Comparison of ENCODE assay signal across 10 cellular contexts in genomic region chr11:110345756-110346155, GRCh38. TPM values are rescaled to one million over a fixed set of nuclear protein-coding genes. Genes with fewer than 3 reads are reported as not detected.
A peak's percentile ranks its signal among the peaks of the same experiment; 100 is the strongest.
DNase-seq lines count a peak whose midpoint lies in the region; ATAC-seq and TF ChIP-seq lines count a peak whose summit lies in the region.
"Had no signal": no experiment of that assay in that cellular context is flagged by ENCODE, and none has a peak within 500 bp of the region (broad histone marks: within the 10 kb centered on the region; RNA-seq: fewer than 3 reads in every experiment).

No MANE protein-coding gene starts in this region.

- H3K9me3 ChIP-seq in SK-N-MC (ENCODE audit: low read depth, low read length) (no peaks in the 10 kb centered on the region), liver (ENCODE audit: control insufficient read depth in 4 of 4, low read length in 3 of 4) (no peaks in the 10 kb centered on the region), GM23248 (ENCODE audit: low read depth) (no peaks in the 10 kb centered on the region), SK-N-SH (no peaks in the 10 kb centered on the region)

- H3K4me2 ChIP-seq in GM23248 (ENCODE audit: unreplicated experiment) (no peak overlapping the region), SK-N-SH (no peak overlapping the region)

- H3K36me3 ChIP-seq in SK-N-MC (ENCODE audit: insufficient read depth, low read length) (no peaks in the 10 kb centered on the region), liver (ENCODE audit: control insufficient read depth in 4 of 4, insufficient read depth in 3 of 4, low read depth in 1 of 4, low read length in 3 of 4) (no peaks in the 10 kb centered on the region), GM23248 (ENCODE audit: low read depth) (no peaks in the 10 kb centered on the region), SK-N-SH (replicated peaks in 1 of 2; ENCODE audit: control insufficient read depth in 1 of 2, insufficient read depth in 2 of 2, low read length in 1 of 2) (no peaks in the 10 kb centered on the region)

- in situ Hi-C loops in GM23248 (cut with MboI), result no loop called here

- POLR2A ChIA-PET in SK-N-SH (lab: Yijun Ruan, JAX) (no interaction called here), RWPE1 (lab: Yijun Ruan, JAX; ENCODE audit: low non-redundant PET) (no interaction called here)

- TF ChIP-seq CTCF in liver (IDR thresholded peaks at IDR 0.05; ENCODE audit: low read depth, low read length, missing input control) (no peak), SK-N-SH (IDR thresholded peaks at IDR 0.05) (no peak), RWPE1 (conservative IDR thresholded peaks at IDR 0.05; ENCODE audit: low read depth) (no peak)

- H3K9ac ChIP-seq in SK-N-MC (ENCODE audit: insufficient read length) (peak overlapping the region; percentile 59), liver (ENCODE audit: low read depth in 1 of 2, low read length in 2 of 2) (no peak overlapping the region), GM23248 (no peak overlapping the region), SK-N-SH (no peak overlapping the region)

- H3K9me2 ChIP-seq in GM23248 (ENCODE audit: insufficient read depth) (no peaks in the 10 kb centered on the region), SK-N-SH (no peaks in the 10 kb centered on the region)

- H3K27ac ChIP-seq in SK-N-MC (peak overlapping the region; percentile 94), liver (ENCODE audit: low read depth in 1 of 2, low read length in 2 of 2) (peak overlapping the region; percentile 56 to 83), GM23248 (no peak overlapping the region), SK-N-SH (ENCODE audit: low read depth in 2 of 2, low read length in 1 of 2) (no peak overlapping the region), RWPE1 (no peak overlapping the region)

- H3K4me3 ChIP-seq in SK-N-MC (peak overlapping the region; percentile 59), liver (ENCODE audit: low read depth in 1 of 3, low read length in 3 of 3) (no peak overlapping the region), GM23248 (no peak overlapping the region), SK-N-SH (ENCODE audit: low read depth in 2 of 2, low read length in 1 of 2) (no peak overlapping the region)

- DNase-seq in SK-N-MC (ENCODE audit: low read depth, low spot score) (no peak), GM23248 (no peak), SK-N-SH (no peak), RWPE1 (ENCODE audit: low spot score) (no peak)
- DNase-seq: effector memory CD4-positive, alpha-beta T cell; GOT3; stimulated activated CD4-positive, alpha-beta T cell treated with anti-CD3 and anti-CD28 coated beads, Interleukin-2, amount 100 ng/mL, for 24 hours had no signal

- peak in 1 of 2 donors; percentile 30 for TF ChIP-seq RAD21 in liver (IDR thresholded peaks at IDR 0.05)
- no peak for TF ChIP-seq RAD21 in SK-N-SH (IDR thresholded peaks at IDR 0.05; ENCODE audit: low read length)

- no peak for TF ChIP-seq EP300 in SK-N-SH (IDR thresholded peaks at IDR 0.05; ENCODE audit: borderline replicate concordance in 1 of 2, low read depth in 1 of 2, low read length in 1 of 2)

- H3K4me1 ChIP-seq in liver (ENCODE audit: control insufficient read depth in 4 of 4, insufficient read depth in 4 of 4, low read length in 3 of 4) (peaks cover 3 to 17% (median 12%) of the 10 kb centered on the region in 4 donors), GM23248 (ENCODE audit: insufficient read depth) (no peaks in the 10 kb centered on the region), SK-N-SH (ENCODE audit: control insufficient read depth in 1 of 2, insufficient read depth in 2 of 2, low read depth in 1 of 2, low read length in 1 of 2) (peaks cover 0 to 5% of the 10 kb centered on the region in 2 experiments; a peak in 1 of 4 replicates)

- peak; percentile 37 for ATAC-seq in GM18858 (IDR thresholded peaks at IDR 0.05; ENCODE audit: unreplicated experiment)
- ATAC-seq in GM21786 (IDR thresholded peaks at IDR 0.05; ENCODE audit: unreplicated experiment), result peak; percentile 35

- H3F3A ChIP-seq in GM23248 (ENCODE audit: insufficient read depth), result no peaks in the 10 kb centered on the region; the same call in 1 of the 2 replicates
- H3F3A ChIP-seq in SK-N-SH (replicated peaks; ENCODE audit: insufficient read depth), result no peaks in the 10 kb centered on the region

- no peaks in the 10 kb centered on the region for H3K27me3 ChIP-seq in liver (ENCODE audit: control insufficient read depth in 4 of 4, insufficient read depth in 4 of 4, low read length in 3 of 4)
- no peaks in the 10 kb centered on the region for H3K27me3 ChIP-seq in GM23248 (replicated peaks; ENCODE audit: insufficient read depth)
- H3K27me3 ChIP-seq in SK-N-SH (ENCODE audit: insufficient read depth), result no peaks in the 10 kb centered on the region

- H3K79me2 ChIP-seq in GM23248 (ENCODE audit: insufficient read depth) (no peaks in the 10 kb centered on the region), SK-N-SH (ENCODE audit: insufficient read depth) (no peaks in the 10 kb centered on the region)

- H4K20me1 ChIP-seq in GM23248 (ENCODE audit: insufficient read depth), result no peaks in the 10 kb centered on the region
- H4K20me1 ChIP-seq in SK-N-SH (ENCODE audit: insufficient read depth), result no peaks in the 10 kb centered on the region

- WGBS in liver, result 13% methylated on average over 3 of the region's 3 CpGs
- WGBS in GM23248 (ENCODE audit: low coverage in 1 of 2, low lambda C conversion rate in 2 of 2, missing lambda C conversion rate in 2 of 2), 2 experiments, result 84 to 91% methylated on average over 3 of the region's 3 CpGs
- 86% methylated on average over 3 of the region's 3 CpGs for WGBS in SK-N-SH (ENCODE audit: low lambda C conversion rate)

- CTCF ChIA-PET in SK-N-SH (lab: Yijun Ruan, JAX), result interaction anchor here (0.8 kb wide), 1 partner anchor 10 kb away, joined by 3 read pairs; no protein-coding TSS in a partner anchor
- CTCF ChIA-PET in RWPE1 (lab: Yijun Ruan, JAX), result no interaction called here

- H2AFZ ChIP-seq in GM23248 (no peak overlapping the region), SK-N-SH (ENCODE audit: low read depth) (no peak overlapping the region)

TF ChIP-seq in liver, 16 proteins besides CTCF, POLR2A, EP300 and RAD21 (continues in another document):
- TF ChIP-seq GABPA (IDR thresholded peaks at IDR 0.05 in 1 of 2, conservative IDR thresholded peaks at IDR 0.05 in 1 of 2) (peak in 1 of 2 donors; percentile 65), HNF4A (conservative IDR thresholded peaks at IDR 0.05) (peak; percentile 59 to 67), ATF3 (IDR thresholded peaks at IDR 0.05) (peak; percentile 63), TAF1 (conservative IDR thresholded peaks at IDR 0.05) (no peak)
- TF ChIP-seq, protein P1, sequence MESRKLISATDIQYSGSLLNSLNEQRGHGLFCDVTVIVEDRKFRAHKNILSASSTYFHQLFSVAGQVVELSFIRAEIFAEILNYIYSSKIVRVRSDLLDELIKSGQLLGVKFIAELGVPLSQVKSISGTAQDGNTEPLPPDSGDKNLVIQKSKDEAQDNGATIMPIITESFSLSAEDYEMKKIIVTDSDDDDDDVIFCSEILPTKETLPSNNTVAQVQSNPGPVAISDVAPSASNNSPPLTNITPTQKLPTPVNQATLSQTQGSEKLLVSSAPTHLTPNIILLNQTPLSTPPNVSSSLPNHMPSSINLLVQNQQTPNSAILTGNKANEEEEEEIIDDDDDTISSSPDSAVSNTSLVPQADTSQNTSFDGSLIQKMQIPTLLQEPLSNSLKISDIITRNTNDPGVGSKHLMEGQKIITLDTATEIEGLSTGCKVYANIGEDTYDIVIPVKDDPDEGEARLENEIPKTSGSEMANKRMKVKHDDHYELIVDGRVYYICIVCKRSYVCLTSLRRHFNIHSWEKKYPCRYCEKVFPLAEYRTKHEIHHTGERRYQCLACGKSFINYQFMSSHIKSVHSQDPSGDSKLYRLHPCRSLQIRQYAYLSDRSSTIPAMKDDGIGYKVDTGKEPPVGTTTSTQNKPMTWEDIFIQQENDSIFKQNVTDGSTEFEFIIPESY (IDR thresholded peaks at IDR 0.05), result peak; percentile 56

TF ChIP-seq in SK-N-SH, 30 proteins besides CTCF, POLR2A, EP300 and RAD21 (continues in another document):
- TF ChIP-seq TAF1 (IDR thresholded peaks at IDR 0.05; ENCODE audit: borderline replicate concordance, low read depth, low read length) (no peak), TCF12 (IDR thresholded peaks at IDR 0.05) (no peak), POLR2AphosphoS5 (IDR thresholded peaks at IDR 0.05; ENCODE audit: low read depth, low read length) (no peak), RXRA (IDR thresholded peaks at IDR 0.05; ENCODE audit: borderline replicate concordance, low read depth) (no peak), EZH2phosphoT487 (IDR thresholded peaks at IDR 0.05; ENCODE audit: borderline replicate concordance, low read depth) (no peak), RFX5 (IDR thresholded peaks at IDR 0.05; ENCODE audit: low read length) (no peak), MXI1 (IDR thresholded peaks at IDR 0.05; ENCODE audit: low read depth, low read length) (no peak), GABPA (IDR thresholded peaks at IDR 0.05; ENCODE audit: low read depth) (no peak), JUND (IDR thresholded peaks at IDR 0.05) (no peak), RCOR1 (IDR thresholded peaks at IDR 0.05; ENCODE audit: low read length) (no peak), PBX3 (IDR thresholded peaks at IDR 0.05) (no peak), ELF1 (IDR thresholded peaks at IDR 0.05) (no peak)

RNA-seq across cellular contexts. Expression of gene RDX, which starts 49.3 kb away (rescaled TPM):
- total RNA-seq in liver, result 10 to 100 TPM; 49.1 to 58.7 TPM
- polyA plus RNA-seq in liver (100 to 1,000 TPM in 1 of 2 donors, 10 to 100 TPM in 1; 19.9 to 116 TPM), GM23248 (2016; fragmentation: Nextera tagmentation; extraction: Ambion mirVana) (95.4 and 116 TPM in 2 replicates), SK-N-SH (2012; rRNA removed) (29.4 and 30.7 TPM in 2 replicates)
- 68.3 and 69.5 TPM in 2 replicates for total RNA-seq in GM23248 (2014; rRNA removed; shearing (Covaris generic))
- 36.5 and 45.4 TPM in 2 replicates for polyA plus RNA-seq in SK-N-SH (2012; cell fraction: cytosol; rRNA removed)
- 17.4 and 24.9 TPM in 2 replicates for polyA plus RNA-seq in SK-N-SH (2012; cell fraction: nucleus; rRNA removed)

Comparison
In these comparisons a context has a peak if more than half of its experiments do, and no peak if none do; other contexts are left out.
1. H3K27ac ChIP-seq: peak in SK-N-MC (single experiment) and liver (2 of 2); none in GM23248 (single experiment), SK-N-SH (0 of 2) and RWPE1 (single experiment).